ENCODE assay signal across 2 cellular contexts in genomic region chr22:49303061-49303735, GRCh38.
TF ChIP-seq lines count a peak whose summit lies in the region.

No MANE protein-coding gene starts in this region.

TF ChIP-seq in H1, 55 proteins besides CTCF, POLR2A, EP300 and RAD21:
- no peak for TF ChIP-seq SIN3A (conservative IDR thresholded peaks at IDR 0.05 in 1 of 2, IDR thresholded peaks at IDR 0.05 in 1 of 2; ENCODE audit: low read depth in 1 of 2, low read length in 2 of 2)
- no peak for TF ChIP-seq RNF2 (IDR thresholded peaks at IDR 0.05; ENCODE audit: borderline replicate concordance, low read depth, low read length, missing control alignments, poor library complexity, severe bottlenecking)

TF ChIP-seq in SK-N-SH, 30 proteins besides CTCF, POLR2A, EP300 and RAD21:
- TF ChIP-seq JUND (IDR thresholded peaks at IDR 0.05) (no peak), POLR2AphosphoS5 (IDR thresholded peaks at IDR 0.05; ENCODE audit: low read depth, low read length) (no peak), MXI1 (IDR thresholded peaks at IDR 0.05; ENCODE audit: low read depth, low read length) (no peak), YY1 (IDR thresholded peaks at IDR 0.05; ENCODE audit: low read depth) (no peak), FOXM1 (IDR thresholded peaks at IDR 0.05; ENCODE audit: low read depth) (no peak), SMC3 (IDR thresholded peaks at IDR 0.05; ENCODE audit: low read depth, low read length) (no peak)
